8 cellular contexts compared by ENCODE assay signal in genomic region chr3:111539351-111540331, GRCh38. TPM values are rescaled to one million over a fixed set of nuclear protein-coding genes. Genes with fewer than 3 reads are reported as not detected.
DNase-seq lines count a peak whose midpoint lies in the region; ATAC-seq and TF ChIP-seq lines count a peak whose summit lies in the region.

No MANE protein-coding gene starts in this region.

- no peaks in the 10 kb centered on the region for H3K27me3 Mint-ChIP-seq in CD14-positive monocyte (ENCODE audit: low read depth in 3 of 3)

- no peak for TF ChIP-seq POLR2A in prostate gland (IDR thresholded peaks at IDR 0.05)

- 20% methylated on average over 10 of the region's 10 CpGs for WGBS in prostate gland

- H3K4me1 Mint-ChIP-seq in CD14-positive monocyte, result peaks cover 13% of the 10 kb centered on the region

- no peaks in the 10 kb centered on the region for H3K4me1 ChIP-seq in prostate gland (replicated peaks)

- no peak overlapping the region for H3K27ac Mint-ChIP-seq in CD14-positive monocyte

- no peak for DNase-seq in CD14-positive monocyte (ENCODE audit: low spot score)
- peak; percentile 57 for DNase-seq in NCI-H82 treated with DMSO at 0.1 percent for 48 hours (lab: John Stamatoyannopoulos, UW; ENCODE audit: unreplicated experiment)
- peak; percentile 57 for DNase-seq in activated T-cell treated with anti-CD3 and anti-CD28 coated beads for 4 hours
- peak; percentile 75 for DNase-seq in fibroblast of pulmonary artery (ENCODE audit: low read depth)
- peak; percentile 27 for DNase-seq in prostate gland (ENCODE audit: low spot score)
- no peak for DNase-seq in foreskin melanocyte

- ATAC-seq in GM18907 (IDR thresholded peaks at IDR 0.05; ENCODE audit: unreplicated experiment), result peak; percentile 80
- ATAC-seq in HG03097 (IDR thresholded peaks at IDR 0.05; ENCODE audit: low FRiP score, unreplicated experiment), result peak; percentile 74

- H3K4me3 Mint-ChIP-seq in CD14-positive monocyte, result no peak overlapping the region

- TF ChIP-seq CTCF in CD14-positive monocyte (IDR thresholded peaks at IDR 0.05), result peak; percentile 7
- peak; percentile 86 for TF ChIP-seq CTCF in fibroblast of pulmonary artery (IDR thresholded peaks at IDR 0.05; ENCODE audit: low read length, missing control alignments)
- TF ChIP-seq CTCF in prostate gland (IDR thresholded peaks at IDR 0.05), result peak in 3 of 4 experiments; percentile 41 to 57 (median 49)

- H3K36me3 Mint-ChIP-seq in CD14-positive monocyte, result no peaks in the 10 kb centered on the region

- H3K27me3 ChIP-seq in prostate gland (replicated peaks; ENCODE audit: insufficient read depth), result no peaks in the 10 kb centered on the region

- H3K9me3 Mint-ChIP-seq in CD14-positive monocyte, result no peaks in the 10 kb centered on the region

- no peak overlapping the region for H3K27ac ChIP-seq in prostate gland

- no peaks in the 10 kb centered on the region for H3K9me3 ChIP-seq in prostate gland

- intact Hi-C loops in CD14-positive monocyte (cut with micrococcal nuclease) (no loop called here), prostate gland (cut with DNase I) (no loop called here)

- H3K4me3 ChIP-seq in fibroblast of pulmonary artery (replicated peaks; ENCODE audit: low read depth, low read length) (no peak overlapping the region), prostate gland (no peak overlapping the region)

- H3K36me3 ChIP-seq in prostate gland, result no peaks in the 10 kb centered on the region

RNA-seq across cellular contexts. Expression of gene CD96, which starts 2.4 kb away (rescaled TPM):
- under 1 TPM; 0.33 to 0.97 TPM for polyA plus RNA-seq in CD14-positive monocyte
- total RNA-seq in prostate gland, result 1 to 10 TPM in 1 of 2 donors, under 1 TPM in 1; 0.45 to 2.2 TPM

RNA-seq across cellular contexts. Expression of gene ZBED2, which starts 55.5 kb away (rescaled TPM):
- polyA plus RNA-seq in CD14-positive monocyte, result not detected
- under 1 TPM in 1 of 2 donors, not detected in 1; 0.68 TPM for total RNA-seq in prostate gland

Comparison
In these comparisons a context has a peak if more than half of its experiments do, and no peak if none do; other contexts are left out.
1. DNase-seq: peak in NCI-H82 treated with DMSO at 0.1 percent for 48 hours (single experiment), activated T-cell treated with anti-CD3 and anti-CD28 coated beads for 4 hours (single experiment), fibroblast of pulmonary artery (single experiment) and prostate gland (single experiment); none in CD14-positive monocyte (single experiment) and foreskin melanocyte (single experiment).
2. CTCF ChIP-seq: peak in every context shown above with its lines; median percentile 86 in fibroblast of pulmonary artery; 49 in prostate gland; 7 in CD14-positive monocyte.